23 cellular contexts compared by ENCODE assay signal in the genomic region with DNA sequence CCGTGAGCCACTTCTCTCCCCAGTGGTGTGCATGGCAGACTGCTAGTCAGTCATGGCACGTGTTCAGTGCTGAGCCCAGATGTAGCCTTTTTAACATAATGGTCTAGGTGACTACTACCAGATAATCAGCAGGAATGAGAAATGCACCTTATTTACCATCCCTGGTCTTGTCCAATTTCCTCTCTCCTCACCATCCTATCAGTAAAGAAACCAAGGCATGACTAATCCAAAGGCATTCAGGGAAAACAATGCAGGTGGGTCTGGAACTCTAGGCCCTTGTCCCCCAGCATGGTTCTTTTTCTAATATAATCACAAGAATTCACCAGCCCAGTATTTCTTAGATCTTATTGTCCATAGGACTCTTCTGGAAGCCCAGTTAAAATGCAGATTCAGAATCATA. TPM values are rescaled to one million over a fixed set of nuclear protein-coding genes. Genes with fewer than 3 reads are reported as not detected.
"Had no signal": no experiment of that assay in that cellular context is flagged by ENCODE, and none has a peak within 500 bp of the region (broad histone marks: within the 10 kb centered on the region; RNA-seq: fewer than 3 reads in every experiment).

No MANE protein-coding gene starts in this region.

- H3K27ac Mint-ChIP-seq: effector memory CD8-positive, alpha-beta T cell; endodermal cell; mesothelial cell of epicardium had no signal

- H3K27me3 ChIP-seq: gastrocnemius medialis, left lung had no signal

- H3K9me3 Mint-ChIP-seq: effector memory CD8-positive, alpha-beta T cell; endodermal cell; mesothelial cell of epicardium had no signal

- H3K4me3 Mint-ChIP-seq: effector memory CD8-positive, alpha-beta T cell; endodermal cell; mesothelial cell of epicardium had no signal

- H3K4me3 ChIP-seq: coronary artery, esophagus squamous epithelium, gastrocnemius medialis, heart right ventricle, left lung, lower lobe of right lung, mucosa of descending colon had no signal

- H3K4me1 ChIP-seq: esophagus squamous epithelium, left lung, lower lobe of right lung had no signal

- DNase-seq: effector CD8-positive, alpha-beta T cell; effector memory CD8-positive, alpha-beta T cell; endodermal cell; erythroblast; esophagus squamous epithelium; gastrocnemius medialis; glutamatergic neuron; head of caudate nucleus; heart right ventricle; hippocampal formation; left cardiac atrium; left lung; left ventricle myocardium superior; lower lobe of right lung; mucosa of descending colon had no signal

- H3K36me3 ChIP-seq: esophagus squamous epithelium, gastrocnemius medialis, heart right ventricle, left lung, lower lobe of right lung had no signal

- H3K4me1 Mint-ChIP-seq: endodermal cell, mesothelial cell of epicardium had no signal

- H3K27ac ChIP-seq: coronary artery, epithelial cell of prostate, esophagus squamous epithelium, gastrocnemius medialis, heart right ventricle, lower lobe of right lung had no signal

- H3K36me3 Mint-ChIP-seq: mesothelial cell of epicardium had no signal

- H3K9me3 ChIP-seq: esophagus squamous epithelium, gastrocnemius medialis, heart right ventricle, left lung, lower lobe of right lung, mucosa of descending colon had no signal

RNA-seq across cellular contexts. Expression of a gene that starts 14.6 kb away (rescaled TPM):
- total RNA-seq: dermis microvascular lymphatic vessel endothelial cell, endodermal cell, lung microvascular endothelial cell, mesothelial cell of epicardium, myocyte had no signal

RNA-seq across cellular contexts. Expression of a gene that starts 14.8 kb away (rescaled TPM):
- total RNA-seq: myocyte had no signal

RNA-seq across cellular contexts. Expression of a gene that starts 37.1 kb away (rescaled TPM):
- total RNA-seq: mesenteric fat pad had no signal

RNA-seq across cellular contexts. Expression of a gene that starts 57.4 kb away (rescaled TPM):
- total RNA-seq: gastrocnemius medialis, glomerular endothelial cell, lung microvascular endothelial cell had no signal
